Comparison of ENCODE assay signal across 21 cellular contexts in the genomic region with DNA sequence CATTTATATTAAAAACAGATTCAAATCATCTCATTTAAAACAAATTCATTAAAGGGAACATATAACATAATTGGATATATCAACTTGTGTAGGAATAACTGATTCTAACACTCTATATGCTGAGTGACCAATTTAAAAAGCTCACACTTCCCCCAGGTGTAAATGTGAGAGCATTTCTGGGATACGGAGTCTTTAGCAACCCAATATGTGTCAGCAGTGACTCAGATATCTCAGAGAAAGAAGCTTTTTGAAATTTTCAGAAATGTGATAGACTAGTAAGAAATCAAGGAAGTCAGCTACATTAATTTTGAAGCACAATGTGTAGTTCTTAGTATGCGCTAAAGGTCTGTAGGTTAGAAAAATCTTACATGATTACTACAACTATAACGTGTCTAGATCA.
DNase-seq lines count a peak whose midpoint lies in the region; ATAC-seq and TF ChIP-seq lines count a peak whose summit lies in the region.
"Had no signal": no experiment of that assay in that cellular context is flagged by ENCODE, and none has a peak within 500 bp of the region (broad histone marks: within the 10 kb centered on the region; RNA-seq: fewer than 3 reads in every experiment).

No MANE protein-coding gene starts in this region.

- H3K79me2 ChIP-seq in PC-3 (ENCODE audit: low read length) (no peaks in the 10 kb centered on the region), mammary epithelial cell (ENCODE audit: insufficient read depth, low read length) (no peaks in the 10 kb centered on the region)

- H3K9me3 ChIP-seq in PC-3 (ENCODE audit: low read length) (no peaks in the 10 kb centered on the region), mammary epithelial cell (replicated peaks; ENCODE audit: insufficient read depth, low read length) (no peaks in the 10 kb centered on the region), suprapubic skin (no peaks in the 10 kb centered on the region), A673 (ENCODE audit: low read depth, low read length, poor library complexity, severe bottlenecking) (no peaks in the 10 kb centered on the region)
- H3K9me3 ChIP-seq: A549, SK-N-SH had no signal

- 45% methylated on average over 3 of the region's 3 CpGs for WGBS in mammary epithelial cell (ENCODE audit: low coverage, missing lambda C conversion rate)
- WGBS in suprapubic skin: 63% methylated on average over 3 of the region's 3 CpGs

- no peak for TF ChIP-seq POLR2A in suprapubic skin (IDR thresholded peaks at IDR 0.05)

- no peak for TF ChIP-seq EP300 in suprapubic skin (IDR thresholded peaks at IDR 0.05)

- H3K36me3 ChIP-seq in PC-3 (ENCODE audit: low read depth, low read length) (no peaks in the 10 kb centered on the region), mammary epithelial cell (ENCODE audit: insufficient read depth, low read length) (no peaks in the 10 kb centered on the region), kidney epithelial cell (ENCODE audit: control insufficient read depth, insufficient read depth, low read length) (no peaks in the 10 kb centered on the region), suprapubic skin (no peaks in the 10 kb centered on the region), A673 (ENCODE audit: insufficient read depth, low read length, poor library complexity, severe bottlenecking) (no peaks in the 10 kb centered on the region)

- H3K9me2 ChIP-seq in PC-3 (replicated peaks; ENCODE audit: low read length): no peaks in the 10 kb centered on the region
- H3K9me2 ChIP-seq: SK-N-SH had no signal

- CTCF ChIA-PET in PC-3 (lab: Charles Lee): no interaction called here
- CTCF ChIA-PET in mammary epithelial cell (lab: Charles Lee; ENCODE audit: low non-redundant PET): no interaction called here
- CTCF ChIA-PET in A673 (lab: Charles Lee): interaction anchor here (0.5 kb wide), 1 partner anchor 15 kb away, joined by 3 read pairs; no protein-coding TSS in a partner anchor

- no peak overlapping the region for H3K27ac ChIP-seq in PC-3 (ENCODE audit: low read length)
- H3K27ac ChIP-seq in mammary epithelial cell (ENCODE audit: insufficient read depth, low read depth, low read length): no peak overlapping the region
- no peak overlapping the region for H3K27ac ChIP-seq in suprapubic skin
- H3K27ac ChIP-seq in A673 (ENCODE audit: low read depth, low read length, poor library complexity, severe bottlenecking): no peak overlapping the region
- H3K27ac ChIP-seq: A549, C4-2B had no signal

- POLR2A ChIA-PET in PC-3 (lab: Charles Lee; ENCODE audit: unreplicated experiment) (interaction anchor here (0.6 kb wide), 1 partner anchor 182 kb away, joined by 3 read pairs; no protein-coding TSS in a partner anchor), A673 (lab: Charles Lee; ENCODE audit: low non-redundant PET) (no interaction called here)

- in situ Hi-C loops in mammary epithelial cell (cut with MboI; ENCODE audit: low sequenced_read_pairs in 2 of 2): loop anchor here (10.0 to 25.0 kb wide), 2 partner anchors 168 to 170 kb away; no protein-coding TSS in a partner anchor

- H3K9ac ChIP-seq in PC-3 (ENCODE audit: low read length) (no peak overlapping the region), mammary epithelial cell (ENCODE audit: insufficient read depth, low read length) (no peak overlapping the region)
- H3K9ac ChIP-seq: SK-N-SH had no signal

- ATAC-seq in PC-3 (peak; percentile 53), HG03196 (IDR thresholded peaks at IDR 0.05; ENCODE audit: unreplicated experiment) (no peak), HG03097 (IDR thresholded peaks at IDR 0.05; ENCODE audit: low FRiP score, unreplicated experiment) (no peak)
- ATAC-seq: A549 had no signal

- no peaks in the 10 kb centered on the region for H3K27me3 ChIP-seq in PC-3 (ENCODE audit: low read length)
- no peaks in the 10 kb centered on the region for H3K27me3 ChIP-seq in mammary epithelial cell (ENCODE audit: insufficient read depth, low read length)
- H3K27me3 ChIP-seq in kidney epithelial cell (ENCODE audit: control insufficient read depth, insufficient read depth, low read length): no peaks in the 10 kb centered on the region
- no peaks in the 10 kb centered on the region for H3K27me3 ChIP-seq in suprapubic skin
- H3K27me3 ChIP-seq in A673 (replicated peaks; ENCODE audit: insufficient read depth, low read depth, low read length, poor library complexity): no peaks in the 10 kb centered on the region

- H3K4me1 ChIP-seq in PC-3 (ENCODE audit: insufficient read depth, low read length): 0 out of 2 replicates have a peak, but pooled peaks cover 5% of the 10 kb centered on the region
- H3K4me1 ChIP-seq in mammary epithelial cell (ENCODE audit: insufficient read depth, low read length): peaks cover 17% of the 10 kb centered on the region
- H3K4me1 ChIP-seq in suprapubic skin: no peaks in the 10 kb centered on the region
- no peaks in the 10 kb centered on the region for H3K4me1 ChIP-seq in A673 (ENCODE audit: insufficient read depth, low read length, poor library complexity, severe bottlenecking)

- intact Hi-C loops in PC-3 (cut with micrococcal nuclease): loop anchor here (5.0 to 10.0 kb wide), 3 partner anchors 93 to 258 kb away; no protein-coding TSS in a partner anchor
- intact Hi-C loops in mammary epithelial cell (cut with micrococcal nuclease): loop anchor here (2.0 to 5.0 kb wide), 3 partner anchors 44 to 228 kb away; a partner anchor contains a TSS
- intact Hi-C loops in A673 (cut with micrococcal nuclease; ENCODE audit: unreplicated experiment): loop anchor here (5.0 kb wide), 1 partner anchor 292 kb away; no protein-coding TSS in a partner anchor

- DNase-seq in Daoy (ENCODE audit: low read depth) (peak; percentile 11), PC-3 (peak; percentile 47), mammary epithelial cell (peak; percentile 64), kidney epithelial cell (ENCODE audit: low read depth) (peak; percentile 4), suprapubic skin (ENCODE audit: low spot score in 2 of 2) (no peak), A673 (ENCODE audit: low spot score) (no peak)
- DNase-seq: DND-41, GF-D8, Kasumi-1, MV-4-11, NCI-H1417, NCI-H187 treated with DMSO at 0.1 percent for 48 hours, NCI-H2171, NCI-H446 treated with DMSO at 0.1 percent for 48 hours, NCI-H774, SHP77, SK-N-SH had no signal

- no peak overlapping the region for H3K4me2 ChIP-seq in PC-3 (ENCODE audit: low read length)
- no peak overlapping the region for H3K4me2 ChIP-seq in mammary epithelial cell (ENCODE audit: insufficient read depth, low read depth, low read length)
- H3K4me2 ChIP-seq: A549, SK-N-SH had no signal

- BruUV-seq in PC-3 (replicated peaks; lab: Mats Ljungman, UMichigan) (no TSS peak), mammary epithelial cell (replicated peaks; lab: Mats Ljungman, UMichigan) (no TSS peak), A673 (replicated peaks; lab: Mats Ljungman, UMichigan) (no TSS peak)

- H3K4me3 ChIP-seq in PC-3 (ENCODE audit: low read length) (no peak overlapping the region), mammary epithelial cell (replicated peaks in 1 of 3; ENCODE audit: insufficient read depth in 1 of 3, low read depth in 2 of 3, low read length in 3 of 3) (no peak overlapping the region), kidney epithelial cell (ENCODE audit: low read depth, low read length) (no peak overlapping the region), suprapubic skin (no peak overlapping the region), A673 (ENCODE audit: low read depth, low read length, poor library complexity, severe bottlenecking) (no peak overlapping the region)
- H3K4me3 ChIP-seq: A549 had no signal

- H2AFZ ChIP-seq in PC-3 (ENCODE audit: low read length): no peak overlapping the region
- no peak overlapping the region for H2AFZ ChIP-seq in mammary epithelial cell (ENCODE audit: low read depth, low read length)

- dilution Hi-C loops in mammary epithelial cell (cut with HindIII; ENCODE audit: low sequenced_read_pairs): no loop called here

- TF ChIP-seq CTCF in PC-3 (conservative IDR thresholded peaks at IDR 0.05; ENCODE audit: low read depth, low read length): no peak
- TF ChIP-seq CTCF in mammary epithelial cell (conservative IDR thresholded peaks at IDR 0.05 in 1 of 2, IDR thresholded peaks at IDR 0.05 in 1 of 2; ENCODE audit: extremely low read depth in 1 of 2, insufficient read depth in 1 of 2, low read depth in 1 of 2, low read length in 2 of 2): no peak
- no peak for TF ChIP-seq CTCF in kidney epithelial cell (IDR thresholded peaks at IDR 0.05; ENCODE audit: insufficient read depth, low read length, poor library complexity, severe bottlenecking)
- no peak for TF ChIP-seq CTCF in suprapubic skin (IDR thresholded peaks at IDR 0.05)
- no peak for TF ChIP-seq CTCF in A673 (conservative IDR thresholded peaks at IDR 0.05; ENCODE audit: low read depth, low read length)

- H4K20me1 ChIP-seq in PC-3 (ENCODE audit: low read length) (no peaks in the 10 kb centered on the region), mammary epithelial cell (ENCODE audit: insufficient read depth, low read length) (no peaks in the 10 kb centered on the region)

- H3F3A ChIP-seq in PC-3 (ENCODE audit: low read length, unreplicated experiment): no peaks in the 10 kb centered on the region

Comparison
In these comparisons a context has a peak if more than half of its experiments do, and no peak if none do; other contexts are left out.
1. DNase-seq: peak in Daoy (single experiment), PC-3 (single experiment), mammary epithelial cell (single experiment) and kidney epithelial cell (single experiment); none in suprapubic skin (0 of 2) and A673 (single experiment).